In the genomic region with DNA sequence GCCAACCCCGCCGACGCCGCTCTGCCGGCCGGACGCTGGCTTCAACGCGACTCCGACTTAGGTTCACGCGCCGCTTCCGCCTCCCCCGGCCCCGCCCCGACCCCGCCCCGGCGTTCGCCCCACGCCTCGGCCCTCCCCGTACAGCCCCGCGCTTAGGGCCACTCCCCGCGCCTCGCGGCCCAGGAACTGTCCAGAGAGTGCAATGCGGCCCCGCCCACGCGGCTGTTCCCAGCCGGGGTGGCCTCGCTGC, we compare ENCODE assay signal across 1 cellular context.
TF ChIP-seq lines count a peak whose summit lies in the region.

A gene with protein sequence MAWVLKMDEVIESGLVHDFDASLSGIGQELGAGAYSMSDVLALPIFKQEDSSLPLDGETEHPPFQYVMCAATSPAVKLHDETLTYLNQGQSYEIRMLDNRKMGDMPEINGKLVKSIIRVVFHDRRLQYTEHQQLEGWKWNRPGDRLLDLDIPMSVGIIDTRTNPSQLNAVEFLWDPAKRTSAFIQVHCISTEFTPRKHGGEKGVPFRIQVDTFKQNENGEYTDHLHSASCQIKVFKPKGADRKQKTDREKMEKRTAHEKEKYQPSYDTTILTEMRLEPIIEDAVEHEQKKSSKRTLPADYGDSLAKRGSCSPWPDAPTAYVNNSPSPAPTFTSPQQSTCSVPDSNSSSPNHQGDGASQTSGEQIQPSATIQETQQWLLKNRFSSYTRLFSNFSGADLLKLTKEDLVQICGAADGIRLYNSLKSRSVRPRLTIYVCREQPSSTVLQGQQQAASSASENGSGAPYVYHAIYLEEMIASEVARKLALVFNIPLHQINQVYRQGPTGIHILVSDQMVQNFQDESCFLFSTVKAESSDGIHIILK (minus strand): TSS at position 78 of the 250 bp plus-strand sequence. CDS start 557 bp downstream, outside the sequence.

TF ChIP-seq in HEK293, 187 proteins besides CTCF, POLR2A, EP300 and RAD21 (continued from another document and continues in another):
- no peak for TF ChIP-seq TSHZ1 (tag by site-specific recombination; IDR thresholded peaks at IDR 0.05; ENCODE audit: borderline replicate concordance)
- no peak for TF ChIP-seq ZNF701 (tag by site-specific recombination; IDR thresholded peaks at IDR 0.05)
- no peak for TF ChIP-seq ZNF621 (tag by site-specific recombination; IDR thresholded peaks at IDR 0.05)
- TF ChIP-seq ZNF292 (tag by site-specific recombination; IDR thresholded peaks at IDR 0.05; ENCODE audit: borderline replicate concordance, low read depth): no peak
- TF ChIP-seq ZFP3 (tag by site-specific recombination; IDR thresholded peaks at IDR 0.05; ENCODE audit: low read depth): no peak
- TF ChIP-seq, protein P1, sequence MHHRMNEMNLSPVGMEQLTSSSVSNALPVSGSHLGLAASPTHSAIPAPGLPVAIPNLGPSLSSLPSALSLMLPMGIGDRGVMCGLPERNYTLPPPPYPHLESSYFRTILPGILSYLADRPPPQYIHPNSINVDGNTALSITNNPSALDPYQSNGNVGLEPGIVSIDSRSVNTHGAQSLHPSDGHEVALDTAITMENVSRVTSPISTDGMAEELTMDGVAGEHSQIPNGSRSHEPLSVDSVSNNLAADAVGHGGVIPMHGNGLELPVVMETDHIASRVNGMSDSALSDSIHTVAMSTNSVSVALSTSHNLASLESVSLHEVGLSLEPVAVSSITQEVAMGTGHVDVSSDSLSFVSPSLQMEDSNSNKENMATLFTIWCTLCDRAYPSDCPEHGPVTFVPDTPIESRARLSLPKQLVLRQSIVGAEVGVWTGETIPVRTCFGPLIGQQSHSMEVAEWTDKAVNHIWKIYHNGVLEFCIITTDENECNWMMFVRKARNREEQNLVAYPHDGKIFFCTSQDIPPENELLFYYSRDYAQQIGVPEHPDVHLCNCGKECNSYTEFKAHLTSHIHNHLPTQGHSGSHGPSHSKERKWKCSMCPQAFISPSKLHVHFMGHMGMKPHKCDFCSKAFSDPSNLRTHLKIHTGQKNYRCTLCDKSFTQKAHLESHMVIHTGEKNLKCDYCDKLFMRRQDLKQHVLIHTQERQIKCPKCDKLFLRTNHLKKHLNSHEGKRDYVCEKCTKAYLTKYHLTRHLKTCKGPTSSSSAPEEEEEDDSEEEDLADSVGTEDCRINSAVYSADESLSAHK (tag by site-specific recombination; IDR thresholded peaks at IDR 0.05): no peak
- no peak for TF ChIP-seq IKZF3 (tag by site-specific recombination; IDR thresholded peaks at IDR 0.05)
- TF ChIP-seq ZNF394 (tag by site-specific recombination; IDR thresholded peaks at IDR 0.05; ENCODE audit: borderline replicate concordance): no peak
- TF ChIP-seq KLF8 (tag by site-specific recombination; IDR thresholded peaks at IDR 0.05): peak; percentile 62; the same call in 1 of the 2 replicates
- TF ChIP-seq PRDM10 (tag by site-specific recombination; IDR thresholded peaks at IDR 0.05): no peak
- TF ChIP-seq REST (tag by site-specific recombination; IDR thresholded peaks at IDR 0.05): peak; percentile 55
- no peak for TF ChIP-seq ZNF544 (tag by site-specific recombination; IDR thresholded peaks at IDR 0.05)
- TF ChIP-seq ZNF266 (tag by site-specific recombination; IDR thresholded peaks at IDR 0.05; ENCODE audit: low read depth): no peak
- no peak for TF ChIP-seq SCRT2 (tag by site-specific recombination; IDR thresholded peaks at IDR 0.05)
- TF ChIP-seq EGR2 (tag by site-specific recombination; IDR thresholded peaks at IDR 0.05; ENCODE audit: low read depth): 0 out of 2 replicates have a peak, but pooled peaks have one; percentile 33
- TF ChIP-seq MYNN (tag by site-specific recombination; IDR thresholded peaks at IDR 0.05; ENCODE audit: borderline replicate concordance): no peak
- no peak for TF ChIP-seq ZFP69B (tag by site-specific recombination; IDR thresholded peaks at IDR 0.05)
- TF ChIP-seq KLF16 (tag by site-specific recombination; IDR thresholded peaks at IDR 0.05): no peak
- no peak for TF ChIP-seq ZBTB49 (tag by site-specific recombination; IDR thresholded peaks at IDR 0.05; ENCODE audit: low read depth)
- TF ChIP-seq ZNF449 (tag by site-specific recombination; IDR thresholded peaks at IDR 0.05): no peak
- no peak for TF ChIP-seq HOXD13 (CRISPR knock-in tag; IDR thresholded peaks at IDR 0.05; ENCODE audit: borderline replicate concordance)
- TF ChIP-seq, protein P2, sequence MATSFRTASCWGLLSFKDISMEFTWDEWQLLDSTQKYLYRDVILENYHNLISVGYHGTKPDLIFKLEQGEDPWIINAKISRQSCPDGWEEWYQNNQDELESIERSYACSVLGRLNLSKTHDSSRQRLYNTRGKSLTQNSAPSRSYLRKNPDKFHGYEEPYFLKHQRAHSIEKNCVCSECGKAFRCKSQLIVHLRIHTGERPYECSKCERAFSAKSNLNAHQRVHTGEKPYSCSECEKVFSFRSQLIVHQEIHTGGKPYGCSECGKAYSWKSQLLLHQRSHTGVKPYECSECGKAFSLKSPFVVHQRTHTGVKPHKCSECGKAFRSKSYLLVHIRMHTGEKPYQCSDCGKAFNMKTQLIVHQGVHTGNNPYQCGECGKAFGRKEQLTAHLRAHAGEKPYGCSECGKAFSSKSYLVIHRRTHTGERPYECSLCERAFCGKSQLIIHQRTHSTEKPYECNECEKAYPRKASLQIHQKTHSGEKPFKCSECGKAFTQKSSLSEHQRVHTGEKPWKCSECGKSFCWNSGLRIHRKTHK (tag by site-specific recombination; IDR thresholded peaks at IDR 0.05): no peak
- TF ChIP-seq, protein P3, sequence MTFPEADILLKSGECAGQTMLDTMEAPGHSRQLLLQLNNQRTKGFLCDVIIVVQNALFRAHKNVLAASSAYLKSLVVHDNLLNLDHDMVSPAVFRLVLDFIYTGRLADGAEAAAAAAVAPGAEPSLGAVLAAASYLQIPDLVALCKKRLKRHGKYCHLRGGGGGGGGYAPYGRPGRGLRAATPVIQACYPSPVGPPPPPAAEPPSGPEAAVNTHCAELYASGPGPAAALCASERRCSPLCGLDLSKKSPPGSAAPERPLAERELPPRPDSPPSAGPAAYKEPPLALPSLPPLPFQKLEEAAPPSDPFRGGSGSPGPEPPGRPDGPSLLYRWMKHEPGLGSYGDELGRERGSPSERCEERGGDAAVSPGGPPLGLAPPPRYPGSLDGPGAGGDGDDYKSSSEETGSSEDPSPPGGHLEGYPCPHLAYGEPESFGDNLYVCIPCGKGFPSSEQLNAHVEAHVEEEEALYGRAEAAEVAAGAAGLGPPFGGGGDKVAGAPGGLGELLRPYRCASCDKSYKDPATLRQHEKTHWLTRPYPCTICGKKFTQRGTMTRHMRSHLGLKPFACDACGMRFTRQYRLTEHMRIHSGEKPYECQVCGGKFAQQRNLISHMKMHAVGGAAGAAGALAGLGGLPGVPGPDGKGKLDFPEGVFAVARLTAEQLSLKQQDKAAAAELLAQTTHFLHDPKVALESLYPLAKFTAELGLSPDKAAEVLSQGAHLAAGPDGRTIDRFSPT (tag by site-specific recombination; IDR thresholded peaks at IDR 0.05): no peak
- TF ChIP-seq, protein P4, sequence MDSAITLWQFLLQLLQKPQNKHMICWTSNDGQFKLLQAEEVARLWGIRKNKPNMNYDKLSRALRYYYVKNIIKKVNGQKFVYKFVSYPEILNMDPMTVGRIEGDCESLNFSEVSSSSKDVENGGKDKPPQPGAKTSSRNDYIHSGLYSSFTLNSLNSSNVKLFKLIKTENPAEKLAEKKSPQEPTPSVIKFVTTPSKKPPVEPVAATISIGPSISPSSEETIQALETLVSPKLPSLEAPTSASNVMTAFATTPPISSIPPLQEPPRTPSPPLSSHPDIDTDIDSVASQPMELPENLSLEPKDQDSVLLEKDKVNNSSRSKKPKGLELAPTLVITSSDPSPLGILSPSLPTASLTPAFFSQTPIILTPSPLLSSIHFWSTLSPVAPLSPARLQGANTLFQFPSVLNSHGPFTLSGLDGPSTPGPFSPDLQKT (IDR thresholded peaks at IDR 0.05; ENCODE audit: borderline replicate concordance, low read depth, low read length): no peak
- no peak for TF ChIP-seq TRIM28 (IDR thresholded peaks at IDR 0.05; ENCODE audit: borderline replicate concordance, low read length)
